Comparison of ENCODE assay signal across 15 cellular contexts in the genomic region with DNA sequence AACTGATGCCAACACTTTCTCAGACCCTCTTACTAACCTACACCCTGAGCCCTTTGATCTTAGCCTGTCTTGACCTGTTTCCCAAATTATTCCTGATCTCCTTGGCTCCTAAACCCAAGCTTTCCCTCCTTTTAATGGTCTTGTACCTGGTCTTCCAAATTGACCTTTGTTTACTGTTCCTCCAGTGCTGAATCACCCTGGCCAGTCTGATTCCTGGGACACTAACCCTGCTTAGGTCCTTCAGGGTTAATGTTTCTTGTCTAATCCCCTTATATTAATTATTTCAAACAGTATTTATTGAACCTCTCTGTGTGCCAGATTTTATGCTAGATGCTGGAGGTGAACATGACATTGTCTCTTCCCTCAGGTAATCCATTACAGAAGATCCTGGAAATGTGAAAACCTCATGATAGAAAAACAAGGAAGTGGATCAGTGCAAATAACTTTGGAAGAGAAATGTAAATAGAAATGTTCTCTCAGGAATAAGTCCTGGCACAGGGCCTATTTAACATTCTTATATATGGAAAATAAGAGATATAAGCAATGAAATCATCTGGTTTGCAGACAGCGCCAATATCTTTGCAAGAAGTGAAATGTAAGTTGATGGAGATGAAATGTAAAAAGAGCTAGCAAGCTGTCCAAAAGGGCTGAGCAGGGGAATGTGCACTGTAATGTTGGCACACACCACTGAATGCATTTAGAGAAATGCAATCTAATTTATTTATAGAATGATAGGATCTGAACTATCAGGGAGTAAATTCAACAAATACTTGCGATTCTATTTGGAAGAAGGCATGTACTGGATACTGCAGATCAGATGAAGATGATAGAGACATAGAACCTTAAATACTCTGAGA. TPM values are rescaled to one million over a fixed set of nuclear protein-coding genes. Genes with fewer than 3 reads are reported as not detected.
DNase-seq lines count a peak whose midpoint lies in the region; ATAC-seq and TF ChIP-seq lines count a peak whose summit lies in the region.
"Had no signal": no experiment of that assay in that cellular context is flagged by ENCODE, and none has a peak within 500 bp of the region (broad histone marks: within the 10 kb centered on the region; RNA-seq: fewer than 3 reads in every experiment).

No MANE protein-coding gene starts in this region.

- peak overlapping the region; percentile 99; the same call in 1 of the 2 replicates for H3K27ac ChIP-seq in C4-2B
- H3K27ac ChIP-seq: PC-9, SK-N-MC had no signal

- no peaks in the 10 kb centered on the region for H3K36me3 Mint-ChIP-seq in osteocyte (ENCODE audit: unreplicated experiment)

- peaks cover 15% of the 10 kb centered on the region for H3K27me3 Mint-ChIP-seq in osteocyte (ENCODE audit: unreplicated experiment)

- TF ChIP-seq CTCF in C4-2B (conservative IDR thresholded peaks at IDR 0.05) (no peak), choroid plexus epithelial cell (conservative IDR thresholded peaks at IDR 0.05; ENCODE audit: low read depth, low read length) (no peak), osteocyte (IDR thresholded peaks at IDR 0.05) (no peak)

- peak overlapping the region; percentile 7 for H3K4me3 Mint-ChIP-seq in osteocyte (ENCODE audit: unreplicated experiment)

- DNase-seq in NCI-H2029 (lab: John Stamatoyannopoulos, UW) (peak; percentile 23), choroid plexus epithelial cell (ENCODE audit: low read depth) (peak; percentile 40), osteocyte (ENCODE audit: extremely low spot score, unreplicated experiment) (no peak), NCI-H1092 (lab: John Stamatoyannopoulos, UW) (no peak)
- DNase-seq: DND-41, GF-D8, NCI-H146, PC-9 had no signal

- no peak overlapping the region for H3K4me3 ChIP-seq in choroid plexus epithelial cell (ENCODE audit: low read depth, low read length)
- H3K4me3 ChIP-seq: K562, PC-9, SK-N-MC had no signal

- H3K4me1 Mint-ChIP-seq in osteocyte (ENCODE audit: unreplicated experiment) = peaks cover 22% of the 10 kb centered on the region

- H3K27ac Mint-ChIP-seq in osteocyte (ENCODE audit: unreplicated experiment) = peak overlapping the region; percentile 73

- no peaks in the 10 kb centered on the region for H3K9me3 Mint-ChIP-seq in osteocyte (ENCODE audit: unreplicated experiment)

- ATAC-seq in GM21619 (IDR thresholded peaks at IDR 0.05; ENCODE audit: unreplicated experiment) (no peak), GM18873 (IDR thresholded peaks at IDR 0.05; ENCODE audit: low FRiP score, unreplicated experiment) (no peak), HG02763 (IDR thresholded peaks at IDR 0.05; ENCODE audit: unreplicated experiment) (no peak)
- ATAC-seq: K562, Right ventricle myocardium inferior had no signal

RNA-seq across cellular contexts. Expression of a gene that starts 20.7 kb away (rescaled TPM):
- 0.27 and 0.44 TPM in 2 replicates for total RNA-seq in osteocyte
- total RNA-seq: Right ventricle myocardium inferior had no signal

Comparison
In these comparisons a context has a peak if more than half of its experiments do, and no peak if none do; other contexts are left out.
1. DNase-seq: peak in NCI-H2029 (single experiment) and choroid plexus epithelial cell (single experiment); none in osteocyte (single experiment) and NCI-H1092 (single experiment).